15 cellular contexts compared by ENCODE assay signal in genomic region chr11:65785329-65786007, GRCh38. TPM values are rescaled to one million over a fixed set of nuclear protein-coding genes. Genes with fewer than 3 reads are reported as not detected.
DNase-seq lines count a peak whose midpoint lies in the region; ATAC-seq and TF ChIP-seq lines count a peak whose summit lies in the region.
"Had no signal": no experiment of that assay in that cellular context is flagged by ENCODE, and none has a peak within 500 bp of the region (broad histone marks: within the 10 kb centered on the region; RNA-seq: fewer than 3 reads in every experiment).

No MANE protein-coding gene starts in this region.

- H3K27ac ChIP-seq in lower lobe of right lung: no peak overlapping the region
- H3K27ac ChIP-seq: upper lobe of right lung had no signal

- peaks cover 2% of the 10 kb centered on the region for H3K36me3 Mint-ChIP-seq in activated naive CD4-positive, alpha-beta T cell treated with anti-CD3 and anti-CD28 coated beads, Interleukin-2, amount 10 ng/mL, durations not matched to agents 7 days and 5 days
- H3K36me3 Mint-ChIP-seq in activated T-helper 2 cell treated with anti-CD3 and anti-CD28 coated beads, Interferon-gamma antibody, Interleukin-2, Interleukin-4, amounts not matched to agents 10 μg/mL and 5 μg/mL and 100 μg/mL, durations not matched to agents 14 hours and 24 hours and 36 hours (ENCODE audit: low read depth): peaks cover 3% of the 10 kb centered on the region
- peaks cover 0 to 2% of the 10 kb centered on the region in 2 donors for H3K36me3 Mint-ChIP-seq in stimulated activated naive B cell treated with anti-CD40 and anti-IgM and Interleukin-4, amounts not matched to agents 10 μg/mL and 1 μg/mL and 100 μg/mL, for 72 hours

- H3K9me3 Mint-ChIP-seq in activated naive CD4-positive, alpha-beta T cell treated with anti-CD3 and anti-CD28 coated beads, Interleukin-2, amount 10 ng/mL, durations not matched to agents 7 days and 5 days: no peaks in the 10 kb centered on the region
- H3K9me3 Mint-ChIP-seq in activated T-helper 2 cell treated with anti-CD3 and anti-CD28 coated beads, Interferon-gamma antibody, Interleukin-2, Interleukin-4, amounts not matched to agents 10 μg/mL and 5 μg/mL and 100 μg/mL, durations not matched to agents 14 hours and 24 hours and 36 hours: no peaks in the 10 kb centered on the region
- H3K9me3 Mint-ChIP-seq in stimulated activated naive B cell treated with anti-CD40 and anti-IgM and Interleukin-4, amounts not matched to agents 10 μg/mL and 1 μg/mL and 100 μg/mL, for 72 hours: no peaks in the 10 kb centered on the region

- ATAC-seq in lower lobe of right lung: no peak
- ATAC-seq in stimulated activated naive B cell treated with anti-CD40 and anti-IgM and Interleukin-4, amounts not matched to agents 10 μg/mL and 1 μg/mL and 100 μg/mL, for 72 hours (replicated peaks): no peak

- no peaks in the 10 kb centered on the region for H3K36me3 ChIP-seq in lower lobe of right lung
- H3K36me3 ChIP-seq: Peyer's patch, upper lobe of right lung had no signal

- no peak for TF ChIP-seq CTCF in lower lobe of right lung (IDR thresholded peaks at IDR 0.05)

- peak; percentile 39 for DNase-seq in activated naive CD4-positive, alpha-beta T cell treated with anti-CD3 and anti-CD28 coated beads, Interleukin-2, amount 10 ng/mL, durations not matched to agents 7 days and 5 days
- no peak for DNase-seq in activated naive CD4-positive, alpha-beta T cell (lab: John Stamatoyannopoulos, UW)
- DNase-seq in activated T-helper 2 cell treated with anti-CD3 and anti-CD28 coated beads, Interferon-gamma antibody, Interleukin-2, Interleukin-4, amounts not matched to agents 10 μg/mL and 5 μg/mL and 100 μg/mL, durations not matched to agents 14 hours and 24 hours and 36 hours (ENCODE audit: low spot score): no peak
- DNase-seq in lower lobe of right lung (peak; percentile 25), HuH-7.5 (ENCODE audit: low spot score) (no peak), ureter (ENCODE audit: low spot score) (no peak)
- DNase-seq in stimulated activated naive B cell treated with anti-CD40 and anti-IgM and Interleukin-4, amounts not matched to agents 10 μg/mL and 1 μg/mL and 100 μg/mL, for 72 hours: no peak
- DNase-seq in activated effector memory CD4-positive, alpha-beta T cell treated with Interleukin-2 at 50 U/mL for 16 hours: no peak
- DNase-seq: occipital lobe; stimulated activated CD4-positive, alpha-beta T cell treated with anti-CD3 and anti-CD28 coated beads, Interleukin-4, amount 100 ng/mL, for 1 hour had no signal

- H3K9me3 ChIP-seq in lower lobe of right lung: no peaks in the 10 kb centered on the region
- H3K9me3 ChIP-seq: body of pancreas, Peyer's patch, upper lobe of right lung had no signal

- intact Hi-C loops in activated T-helper 2 cell treated with anti-CD3 and anti-CD28 coated beads, Interferon-gamma antibody, Interleukin-2, Interleukin-4, amounts not matched to agents 10 μg/mL and 5 μg/mL and 100 μg/mL, durations not matched to agents 14 hours and 24 hours and 36 hours (cut with micrococcal nuclease): no loop called here
- intact Hi-C loops in lower lobe of right lung (cut with DNase I): no loop called here

- H3K27ac Mint-ChIP-seq in activated naive CD4-positive, alpha-beta T cell treated with anti-CD3 and anti-CD28 coated beads, Interleukin-2, amount 10 ng/mL, durations not matched to agents 7 days and 5 days: no peak overlapping the region
- peak overlapping the region; percentile 6 for H3K27ac Mint-ChIP-seq in activated T-helper 2 cell treated with anti-CD3 and anti-CD28 coated beads, Interferon-gamma antibody, Interleukin-2, Interleukin-4, amounts not matched to agents 10 μg/mL and 5 μg/mL and 100 μg/mL, durations not matched to agents 14 hours and 24 hours and 36 hours
- peak overlapping the region; percentile 83 for H3K27ac Mint-ChIP-seq in stimulated activated naive B cell treated with anti-CD40 and anti-IgM and Interleukin-4, amounts not matched to agents 10 μg/mL and 1 μg/mL and 100 μg/mL, for 72 hours

- H3K4me1 ChIP-seq in lower lobe of right lung: peaks cover 27% of the 10 kb centered on the region

- H3K4me1 Mint-ChIP-seq in activated naive CD4-positive, alpha-beta T cell treated with anti-CD3 and anti-CD28 coated beads, Interleukin-2, amount 10 ng/mL, durations not matched to agents 7 days and 5 days: peaks cover 44% of the 10 kb centered on the region
- peaks cover 23% of the 10 kb centered on the region for H3K4me1 Mint-ChIP-seq in activated T-helper 2 cell treated with anti-CD3 and anti-CD28 coated beads, Interferon-gamma antibody, Interleukin-2, Interleukin-4, amounts not matched to agents 10 μg/mL and 5 μg/mL and 100 μg/mL, durations not matched to agents 14 hours and 24 hours and 36 hours (ENCODE audit: low read depth)
- H3K4me1 Mint-ChIP-seq in stimulated activated naive B cell treated with anti-CD40 and anti-IgM and Interleukin-4, amounts not matched to agents 10 μg/mL and 1 μg/mL and 100 μg/mL, for 72 hours: peaks cover 17 to 21% of the 10 kb centered on the region in 2 donors

- no peak overlapping the region for H3K4me3 ChIP-seq in lower lobe of right lung
- H3K4me3 ChIP-seq: body of pancreas had no signal

- CTCF ChIA-PET in activated naive CD4-positive, alpha-beta T cell treated with anti-CD3 and anti-CD28 coated beads, Interleukin-2, amount 10 ng/mL, durations not matched to agents 7 days and 5 days (lab: Charles Lee): interaction anchor here (1.1 to 3.1 kb wide), 2 partner anchors 10 to 32 kb away, joined by 6 to 15 read pairs; no protein-coding TSS in a partner anchor

- H3K4me3 Mint-ChIP-seq in activated naive CD4-positive, alpha-beta T cell treated with anti-CD3 and anti-CD28 coated beads, Interleukin-2, amount 10 ng/mL, durations not matched to agents 7 days and 5 days: peak overlapping the region; percentile 27
- peak overlapping the region; percentile 51 for H3K4me3 Mint-ChIP-seq in activated T-helper 2 cell treated with anti-CD3 and anti-CD28 coated beads, Interferon-gamma antibody, Interleukin-2, Interleukin-4, amounts not matched to agents 10 μg/mL and 5 μg/mL and 100 μg/mL, durations not matched to agents 14 hours and 24 hours and 36 hours (ENCODE audit: low read depth)
- H3K4me3 Mint-ChIP-seq in stimulated activated naive B cell treated with anti-CD40 and anti-IgM and Interleukin-4, amounts not matched to agents 10 μg/mL and 1 μg/mL and 100 μg/mL, for 72 hours: peak overlapping the region; percentile 66 to 67

- H3K27me3 Mint-ChIP-seq in activated naive CD4-positive, alpha-beta T cell treated with anti-CD3 and anti-CD28 coated beads, Interleukin-2, amount 10 ng/mL, durations not matched to agents 7 days and 5 days: peaks cover 90% of the 10 kb centered on the region
- H3K27me3 Mint-ChIP-seq in activated T-helper 2 cell treated with anti-CD3 and anti-CD28 coated beads, Interferon-gamma antibody, Interleukin-2, Interleukin-4, amounts not matched to agents 10 μg/mL and 5 μg/mL and 100 μg/mL, durations not matched to agents 14 hours and 24 hours and 36 hours (ENCODE audit: low read depth): peaks cover 39% of the 10 kb centered on the region
- H3K27me3 Mint-ChIP-seq in stimulated activated naive B cell treated with anti-CD40 and anti-IgM and Interleukin-4, amounts not matched to agents 10 μg/mL and 1 μg/mL and 100 μg/mL, for 72 hours: peaks cover 34 to 51% of the 10 kb centered on the region in 2 donors

- H3K27me3 ChIP-seq in lower lobe of right lung (ENCODE audit: low read depth): peaks cover 39% of the 10 kb centered on the region
- H3K27me3 ChIP-seq: body of pancreas had no signal

RNA-seq across cellular contexts. Expression of gene OVOL1, which starts 1.4 kb away (rescaled TPM):
- 0.16 TPM in 2 replicates for total RNA-seq in activated T-helper 2 cell treated with anti-CD3 and anti-CD28 coated beads, Interferon-gamma antibody, Interleukin-2, Interleukin-4, amounts not matched to agents 10 μg/mL and 5 μg/mL and 100 μg/mL, durations not matched to agents 14 hours and 24 hours and 36 hours
- total RNA-seq in lower lobe of right lung (0.89 TPM), ureter (25.8 TPM)
- total RNA-seq: lung microvascular endothelial cell, MCF 10A, occipital lobe had no signal

RNA-seq across cellular contexts. Expression of gene AP5B1, which starts 4.7 kb away (rescaled TPM):
- total RNA-seq in activated T-helper 2 cell treated with anti-CD3 and anti-CD28 coated beads, Interferon-gamma antibody, Interleukin-2, Interleukin-4, amounts not matched to agents 10 μg/mL and 5 μg/mL and 100 μg/mL, durations not matched to agents 14 hours and 24 hours and 36 hours: 24.6 and 24.9 TPM in 2 replicates
- total RNA-seq in lower lobe of right lung: 46.3 TPM
- 13.5 TPM for total RNA-seq in ureter

RNA-seq across cellular contexts. Expression of gene SNX32, which starts 48.3 kb away (rescaled TPM):
- total RNA-seq in activated T-helper 2 cell treated with anti-CD3 and anti-CD28 coated beads, Interferon-gamma antibody, Interleukin-2, Interleukin-4, amounts not matched to agents 10 μg/mL and 5 μg/mL and 100 μg/mL, durations not matched to agents 14 hours and 24 hours and 36 hours: 0.64 and 0.96 TPM in 2 replicates
- total RNA-seq in lower lobe of right lung: 0.47 TPM
- total RNA-seq in ureter: 2.6 TPM
- total RNA-seq: MCF 10A, upper lobe of right lung had no signal

Comparison
In these comparisons a context has a peak if more than half of its experiments do, and no peak if none do; other contexts are left out.
1. DNase-seq: peak in activated naive CD4-positive, alpha-beta T cell treated with anti-CD3 and anti-CD28 coated beads, Interleukin-2, amount 10 ng/mL, durations not matched to agents 7 days and 5 days (single experiment) and lower lobe of right lung (single experiment); none in activated naive CD4-positive, alpha-beta T cell (0 of 4), activated T-helper 2 cell treated with anti-CD3 and anti-CD28 coated beads, Interferon-gamma antibody, Interleukin-2, Interleukin-4, amounts not matched to agents 10 μg/mL and 5 μg/mL and 100 μg/mL, durations not matched to agents 14 hours and 24 hours and 36 hours (single experiment), stimulated activated naive B cell treated with anti-CD40 and anti-IgM and Interleukin-4, amounts not matched to agents 10 μg/mL and 1 μg/mL and 100 μg/mL, for 72 hours (single experiment), HuH-7.5 (single experiment), activated effector memory CD4-positive, alpha-beta T cell treated with Interleukin-2 at 50 U/mL for 16 hours (single experiment) and ureter (single experiment).
2. RNA of gene OVOL1, which starts 1.4 kb away (total RNA-seq): 25.8 TPM in ureter (single experiment); 0.89 TPM in lower lobe of right lung (single experiment) and 0.16 TPM in activated T-helper 2 cell treated with anti-CD3 and anti-CD28 coated beads, Interferon-gamma antibody, Interleukin-2, Interleukin-4, amounts not matched to agents 10 μg/mL and 5 μg/mL and 100 μg/mL, durations not matched to agents 14 hours and 24 hours and 36 hours; every median in the first group is over 10 times any median in the second.
3. Peak in every context shown above with its lines, with median percentiles within 50 percentile points of each other: H3K4me3 Mint-ChIP-seq.